In genomic region chr14:36479344-36479743, GRCh38 we compare ENCODE assay signal across 26 cellular contexts. TPM values are rescaled to one million over a fixed set of nuclear protein-coding genes. Genes with fewer than 3 reads are reported as not detected.
DNase-seq lines count a peak whose midpoint lies in the region; ATAC-seq, FAIRE-seq and TF ChIP-seq lines count a peak whose summit lies in the region.
"Had no signal": no experiment of that assay in that cellular context is flagged by ENCODE, and none has a peak within 500 bp of the region (broad histone marks: within the 10 kb centered on the region; RNA-seq: fewer than 3 reads in every experiment).

No MANE protein-coding gene starts in this region.

- H3K27ac ChIP-seq in Peyer's patch (no peak overlapping the region), pancreas (no peak overlapping the region)
- H3K27ac ChIP-seq: C4-2B, hepatocyte, VCaP had no signal

- DNase-seq in kidney tubule cell (ENCODE audit: low spot score) (peak; percentile 34), Peyer's patch (no peak), left lobe of liver (ENCODE audit: low spot score) (no peak), pancreas (no peak)
- DNase-seq: activated CD4-positive, alpha-beta T cell treated with anti-CD3 and anti-CD28 coated beads, Interleukin-2, amount 10 ng/mL, durations not matched to agents 7 days and 5 days; effector CD8-positive, alpha-beta T cell; erythroblast; foreskin melanocyte; immature natural killer cell; NCI-H1436 treated with DMSO at 0.1 percent for 48 hours; NCI-H524 treated with DMSO at 0.1 percent for 48 hours; posterior cingulate gyrus; SK-N-SH had no signal

- intact Hi-C loops in pancreas (cut with DNase I) = no loop called here

- ATAC-seq in GM18861 (IDR thresholded peaks at IDR 0.05; ENCODE audit: unreplicated experiment) (peak; percentile 53), GM21381 (IDR thresholded peaks at IDR 0.05; ENCODE audit: unreplicated experiment) (peak; percentile 33), HG03432 (IDR thresholded peaks at IDR 0.05; ENCODE audit: unreplicated experiment) (peak; percentile 69), left lobe of liver (no peak), pancreas (no peak)
- ATAC-seq: HCT116, K562 had no signal

- no peak for TF ChIP-seq CTCF in Peyer's patch (IDR thresholded peaks at IDR 0.05)
- no peak for TF ChIP-seq CTCF in pancreas (IDR thresholded peaks at IDR 0.05)

- H3K4me3 ChIP-seq in Peyer's patch (no peak overlapping the region), pancreas (no peak overlapping the region)
- H3K4me3 ChIP-seq: hepatocyte, K562 had no signal

- no peaks in the 10 kb centered on the region for H3K27me3 ChIP-seq in Peyer's patch
- no peaks in the 10 kb centered on the region for H3K27me3 ChIP-seq in pancreas

- H3K9me3 ChIP-seq in Peyer's patch (no peaks in the 10 kb centered on the region), pancreas (no peaks in the 10 kb centered on the region)
- H3K9me3 ChIP-seq: SK-N-SH had no signal

- TF ChIP-seq POLR2A in Peyer's patch (IDR thresholded peaks at IDR 0.05) = no peak

- H3K4me1 ChIP-seq in Peyer's patch (no peaks in the 10 kb centered on the region), pancreas (no peaks in the 10 kb centered on the region)

- WGBS in pancreas, 2 donors = 47 to 63% methylated on average over 4 of the region's 4 CpGs

- no peaks in the 10 kb centered on the region for H3K36me3 ChIP-seq in Peyer's patch
- no peaks in the 10 kb centered on the region for H3K36me3 ChIP-seq in pancreas

- FAIRE-seq in pancreas (lab: Jason Lieb, UNC) = no peak
- FAIRE-seq: GM19239, K562 had no signal

RNA-seq across cellular contexts. Expression of gene NKX2-1, which starts 40.7 kb away (rescaled TPM):
- total RNA-seq in Peyer's patch (not detected), left lobe of liver (0.10 TPM), pancreas (under 1 TPM in 1 of 6 donors, not detected in 5; 0.25 TPM)
- not detected for polyA plus RNA-seq in pancreas
- total RNA-seq: activated CD4-positive, alpha-beta T cell treated with anti-CD3 and anti-CD28 coated beads, Interleukin-2, amount 10 ng/mL, durations not matched to agents 7 days and 5 days; lower leg skin; T-helper 2 cell treated with Interferon-gamma antibody and Interleukin-4, amounts not matched to agents 100 ng/mL and 5 ng/mL, for 36 hours; urinary bladder had no signal
- polyA plus RNA-seq: AG04450, immature natural killer cell, K562, SK-N-SH, urinary bladder had no signal

Comparison
In these comparisons a context has a peak if more than half of its experiments do, and no peak if none do; other contexts are left out.
1. ATAC-seq: peak in GM18861 (single experiment), GM21381 (single experiment) and HG03432 (single experiment); none in left lobe of liver (single experiment) and pancreas (0 of 4).